Comparison of ENCODE assay signal across 21 cellular contexts in genomic region chr7:119228482-119228881, GRCh38.
DNase-seq lines count a peak whose midpoint lies in the region; ATAC-seq, FAIRE-seq and TF ChIP-seq lines count a peak whose summit lies in the region.
"Had no signal": no experiment of that assay in that cellular context is flagged by ENCODE, and none has a peak within 500 bp of the region (broad histone marks: within the 10 kb centered on the region; RNA-seq: fewer than 3 reads in every experiment).

No MANE protein-coding gene starts in this region.

- H4K5ac ChIP-seq in H9 (ENCODE audit: insufficient read length, low read depth, low read length) = no peak overlapping the region

- TF ChIP-seq CTCF in NB4 (IDR thresholded peaks at IDR 0.05; ENCODE audit: low read depth, low read length) (no peak), GM12878 (IDR thresholded peaks at IDR 0.05 in 2 of 3, conservative IDR thresholded peaks at IDR 0.05 in 1 of 3; ENCODE audit: control insufficient read depth in 2 of 3, extremely low read depth in 1 of 3, insufficient read depth in 1 of 3, low read depth in 3 of 3, low read length in 3 of 3) (no peak), right lobe of liver (IDR thresholded peaks at IDR 0.05) (no peak), H9 (conservative IDR thresholded peaks at IDR 0.05) (no peak)

- H3K4me1 Mint-ChIP-seq in H9 = no peaks in the 10 kb centered on the region
- H3K4me1 Mint-ChIP-seq: T-helper 17 cell had no signal

- TF ChIP-seq EP300 in GM12878 (IDR thresholded peaks at IDR 0.05; ENCODE audit: borderline replicate concordance in 1 of 2, control insufficient read depth in 1 of 2, low read depth in 2 of 2, low read length in 2 of 2) = no peak

- H3K14ac ChIP-seq in H9 (ENCODE audit: insufficient read depth, low read length) = no peak overlapping the region

- no peak overlapping the region for H2AFZ ChIP-seq in GM12878 (ENCODE audit: control insufficient read depth, low read depth, low read length)
- H2AFZ ChIP-seq in H9 (ENCODE audit: low read length) = no peak overlapping the region
- H2AFZ ChIP-seq: PC-9 had no signal

- H3K4me2 ChIP-seq in GM12878 (ENCODE audit: control insufficient read depth, insufficient read depth) (no peak overlapping the region), H9 (ENCODE audit: insufficient read depth, insufficient read length, low read length) (no peak overlapping the region)
- H3K4me2 ChIP-seq: BLaER1, PC-9 had no signal

- 0 out of 7 replicates have a peak, but pooled peaks cover 0 to 3% (median 0%) of the 10 kb centered on the region in 3 experiments for H3K36me3 Mint-ChIP-seq in H9 (ENCODE audit: insufficient read depth in 1 of 3, low read depth in 3 of 3)
- H3K36me3 Mint-ChIP-seq: CD8-positive, alpha-beta T cell had no signal

- H2AK5ac ChIP-seq in H9 (ENCODE audit: insufficient read length, low read length) = no peak overlapping the region

- no peaks in the 10 kb centered on the region for H3K36me3 ChIP-seq in GM12878 (ENCODE audit: control insufficient read depth in 2 of 2, insufficient read depth in 2 of 2, low read length in 1 of 2)
- H3K36me3 ChIP-seq in right lobe of liver = no peaks in the 10 kb centered on the region
- H3K36me3 ChIP-seq: BLaER1, HAP-1, SJSA1 had no signal

- no peak overlapping the region for H4K8ac ChIP-seq in H9 (replicated peaks; ENCODE audit: insufficient read length, low read depth, low read length)

- H3K79me1 ChIP-seq in H9 (ENCODE audit: insufficient read depth, low read depth, low read length, poor library complexity, severe bottlenecking) = no peaks in the 10 kb centered on the region

- BruUV-seq in GM12878 (replicated peaks; lab: Mats Ljungman, UMichigan) = no TSS peak

- no peaks in the 10 kb centered on the region for H3K27me3 Mint-ChIP-seq in H9 (ENCODE audit: low read depth)
- H3K27me3 Mint-ChIP-seq: T-helper 17 cell had no signal

- H4K20me1 ChIP-seq in GM12878 (ENCODE audit: control insufficient read depth, insufficient read depth) (no peaks in the 10 kb centered on the region), H9 (ENCODE audit: control insufficient read depth, insufficient read depth, insufficient read length) (no peaks in the 10 kb centered on the region)
- H4K20me1 ChIP-seq: BLaER1 had no signal

- H4K91ac ChIP-seq in H9 (ENCODE audit: insufficient read length, low read depth, low read length) = no peak overlapping the region

- WGBS in GM12878 (ENCODE audit: insufficient coverage, insufficient replicate concordance, low lambda C conversion rate, missing lambda C conversion rate) = 0% methylated on average over 1 of the region's 1 CpG
- WGBS in right lobe of liver (ENCODE audit: insufficient coverage, low coverage, low lambda C conversion rate, missing lambda C conversion rate) = 91% methylated on average over 1 of the region's 1 CpG
- no CpG with 5 or more reads among the region's 1 CpG for WGBS in H9 (ENCODE audit: extremely low coverage, insufficient read length, low lambda C conversion rate)

- SMC1A ChIA-PET in GM12878 (lab: Charles Lee; ENCODE audit: uncharacterized antibody, unreplicated experiment) = no interaction called here

- POLR2A ChIA-PET in GM12878 (lab: Charles Lee) = no interaction called here

- no peak overlapping the region for H3K18ac ChIP-seq in H9 (ENCODE audit: insufficient read length, low read depth, low read length)

- H3K9me3 Mint-ChIP-seq in H9 = peaks cover 0 to 2% of the 10 kb centered on the region in 2 experiments; a peak in 1 of 5 replicates
- H3K9me3 Mint-ChIP-seq: CD8-positive, alpha-beta T cell had no signal

- H3K79me2 ChIP-seq in GM12878 (ENCODE audit: control insufficient read depth, insufficient read depth, low read length) (no peaks in the 10 kb centered on the region), H9 (ENCODE audit: insufficient read depth, low read length) (no peaks in the 10 kb centered on the region)

- no peak overlapping the region for H2BK5ac ChIP-seq in H9 (ENCODE audit: insufficient read length, low read length)

- RAD21 ChIA-PET in GM12878 (lab: Charles Lee; ENCODE audit: unreplicated experiment) = no interaction called here

- H3K27ac ChIP-seq in GM12878 (ENCODE audit: control insufficient read depth, insufficient read depth) = no peak overlapping the region
- no peak overlapping the region for H3K27ac ChIP-seq in right lobe of liver
- H3K27ac ChIP-seq in H9 (ENCODE audit: insufficient read length, low read depth, low read length) = no peak overlapping the region
- H3K27ac ChIP-seq: BLaER1, PC-9, SJSA1 had no signal

- H3K56ac ChIP-seq in H9 (ENCODE audit: insufficient read length, low read depth, low read length) = no peak overlapping the region

- H3K27me3 ChIP-seq in GM12878 (replicated peaks in 1 of 2; ENCODE audit: control insufficient read depth in 2 of 2, insufficient read depth in 2 of 2, low read length in 1 of 2) (no peaks in the 10 kb centered on the region), right lobe of liver (no peaks in the 10 kb centered on the region), H9 (ENCODE audit: insufficient read depth, low read length) (no peaks in the 10 kb centered on the region)
- H3K27me3 ChIP-seq: BLaER1, SJSA1 had no signal

- H2BK12ac ChIP-seq in H9 (ENCODE audit: insufficient read length, low read depth, low read length) = no peak overlapping the region

- intact Hi-C loops in GM12878 (cut with micrococcal nuclease; ENCODE audit: unreplicated experiment) (no loop called here), right lobe of liver (cut with DNase I) (no loop called here)

- no peak overlapping the region for H2BK20ac ChIP-seq in H9 (ENCODE audit: low read depth, low read length, poor library complexity, severe bottlenecking)

- H3K4me3 ChIP-seq in NB4 (ENCODE audit: low read depth, low read length) (no peak overlapping the region), GM12878 (no peak overlapping the region), right lobe of liver (no peak overlapping the region)
- H3K4me3 ChIP-seq: BLaER1, HAP-1, PC-9, SJSA1 had no signal

- H3K9ac ChIP-seq in GM12878 (ENCODE audit: control insufficient read depth, insufficient read depth, low read length) (no peak overlapping the region), H9 (ENCODE audit: extremely low read depth, insufficient read length, low read length) (no peak overlapping the region)
- H3K9ac ChIP-seq: BLaER1 had no signal

- peak; percentile 63 for ATAC-seq in HG02884 (IDR thresholded peaks at IDR 0.05; ENCODE audit: unreplicated experiment)
- no peak for ATAC-seq in GM12878
- ATAC-seq in right lobe of liver = no peak
- ATAC-seq: CD8-positive, alpha-beta T cell; HepG2; T-helper 17 cell had no signal

- CTCF ChIA-PET in GM12878 (lab: Yijun Ruan, JAX) = no interaction called here

- TF ChIP-seq RAD21 in GM12878 (IDR thresholded peaks at IDR 0.05; ENCODE audit: insufficient read depth, low read depth, low read length) = no peak

- H3T11ph ChIP-seq in H9 (ENCODE audit: low read length) = no peak overlapping the region

- no peaks in the 10 kb centered on the region for H3K23me2 ChIP-seq in H9 (ENCODE audit: insufficient read length, low read depth, low read length, poor library complexity, severe bottlenecking)

- FAIRE-seq in GM12891 (lab: Jason Lieb, UNC) (peak; percentile 40), GM12878 (lab: Jason Lieb, UNC) (no peak)
- FAIRE-seq: D721Med, HepG2 had no signal

- in situ Hi-C loops in GM12878 (cut with MboI) = no loop called here

- no peak overlapping the region for H2BK15ac ChIP-seq in H9 (ENCODE audit: low read depth, low read length)

- no peak overlapping the region for H3K27ac Mint-ChIP-seq in H9
- H3K27ac Mint-ChIP-seq: CD8-positive, alpha-beta T cell; T-helper 17 cell had no signal

- H3K23ac ChIP-seq in H9 (ENCODE audit: insufficient read length, low read depth, low read length) = no peak overlapping the region

- H2BK120ac ChIP-seq in H9 (ENCODE audit: low read depth, low read length, poor library complexity, severe bottlenecking) = no peak overlapping the region

- no peak overlapping the region for H3K4ac ChIP-seq in H9 (ENCODE audit: low read depth, low read length)

- H3K4me1 ChIP-seq in GM12878 (ENCODE audit: control insufficient read depth, insufficient read depth, low read length) (no peaks in the 10 kb centered on the region), right lobe of liver (no peaks in the 10 kb centered on the region), H9 (ENCODE audit: insufficient read depth, low read length) (no peaks in the 10 kb centered on the region)
- H3K4me1 ChIP-seq: BLaER1, HAP-1, SJSA1 had no signal

- no peaks in the 10 kb centered on the region for H3K9me3 ChIP-seq in GM12878 (replicated peaks; ENCODE audit: control insufficient read depth, insufficient read depth, low read length)
- no peaks in the 10 kb centered on the region for H3K9me3 ChIP-seq in right lobe of liver
- no peaks in the 10 kb centered on the region for H3K9me3 ChIP-seq in H9 (ENCODE audit: control insufficient read depth, low read depth, low read length)
- H3K9me3 ChIP-seq: BLaER1, HAP-1, SJSA1 had no signal

- TF ChIP-seq POLR2A in GM12891 (IDR thresholded peaks at IDR 0.05; ENCODE audit: low read depth, low read length) (no peak), NB4 (IDR thresholded peaks at IDR 0.05; ENCODE audit: extremely low read depth, insufficient read length) (no peak), GM12878 (IDR thresholded peaks at IDR 0.05; ENCODE audit: low read depth, low read length) (no peak), right lobe of liver (IDR thresholded peaks at IDR 0.05) (no peak)

- DNase-seq in GM12891 (ENCODE audit: insufficient read length, low spot score) (no peak), NB4 (ENCODE audit: low read depth) (peak; percentile 43), GM12878 (ENCODE audit: low read depth, low spot score) (no peak), inferior parietal cortex (ENCODE audit: extremely low spot score) (no peak), right lobe of liver (no peak), H9 (no peak)
- no peak for DNase-seq in activated CD4-positive, alpha-beta T cell treated with anti-CD3 and anti-CD28 coated beads, Interleukin-2, amount 50 U/mL, for 4 hours
- DNase-seq: CD8-positive, alpha-beta T cell; KBM-7; NCI-H187; NCI-H2107; NCI-H524; NCI-H82; PC-9; T-helper 17 cell had no signal

- no peak overlapping the region for H3K4me3 Mint-ChIP-seq in H9
- H3K4me3 Mint-ChIP-seq: CD8-positive, alpha-beta T cell; T-helper 17 cell had no signal

TF ChIP-seq in GM12891, 5 proteins besides CTCF, POLR2A, EP300 and RAD21:
- TF ChIP-seq POLR2AphosphoS5 (IDR thresholded peaks at IDR 0.05; ENCODE audit: low read depth, low read length) = no peak
- no peak for TF ChIP-seq PAX5 (IDR thresholded peaks at IDR 0.05; ENCODE audit: insufficient read depth, low read length, severe bottlenecking)
- no peak for TF ChIP-seq POU2F2 (IDR thresholded peaks at IDR 0.05; ENCODE audit: low read depth, low read length)
- TF ChIP-seq TAF1 (IDR thresholded peaks at IDR 0.05; ENCODE audit: low read depth, low read length) = no peak
- no peak for TF ChIP-seq SPI1 (IDR thresholded peaks at IDR 0.05; ENCODE audit: low read depth, low read length)

TF ChIP-seq in GM12878, 131 proteins besides CTCF, POLR2A, EP300 and RAD21:
- TF ChIP-seq HDGF (IDR thresholded peaks at IDR 0.05) = no peak
- TF ChIP-seq BACH1 (IDR thresholded peaks at IDR 0.05; ENCODE audit: borderline replicate concordance) = no peak
- 0 out of 2 replicates have a peak, but pooled peaks have one; percentile 7 for TF ChIP-seq RUNX3 (IDR thresholded peaks at IDR 0.05; ENCODE audit: low read length)
TF ChIP-seq in GM12878: peak in this region for 1.
